1 cellular context compared by ENCODE assay signal in genomic region chr2:197212344-197213262, GRCh38.
TF ChIP-seq lines count a peak whose summit lies in the region.

No MANE protein-coding gene starts in this region.

TF ChIP-seq in GM12878, 131 proteins besides CTCF, POLR2A, EP300 and RAD21 (continued from another document and continues in another):
- peak; percentile 56; the same call in 1 of the 2 replicates for TF ChIP-seq POLR2AphosphoS5 (IDR thresholded peaks at IDR 0.05; ENCODE audit: low read length)
- TF ChIP-seq NFYA (IDR thresholded peaks at IDR 0.05; ENCODE audit: borderline replicate concordance, low read depth, low read length): no peak
- no peak for TF ChIP-seq BCLAF1 (IDR thresholded peaks at IDR 0.05)
- no peak for TF ChIP-seq CHD2 (IDR thresholded peaks at IDR 0.05; ENCODE audit: borderline replicate concordance, low read depth, low read length)
- 0 out of 2 replicates have a peak, but pooled peaks have one; percentile 13 for TF ChIP-seq NBN (IDR thresholded peaks at IDR 0.05)
- TF ChIP-seq CREB1 (IDR thresholded peaks at IDR 0.05; ENCODE audit: low read depth): no peak
- TF ChIP-seq TARDBP (IDR thresholded peaks at IDR 0.05; ENCODE audit: borderline replicate concordance): no peak
- no peak for TF ChIP-seq STAT3 (IDR thresholded peaks at IDR 0.05; ENCODE audit: low read depth, low read length)
- TF ChIP-seq BHLHE40 (IDR thresholded peaks at IDR 0.05; ENCODE audit: borderline replicate concordance in 1 of 2, low read depth in 2 of 2, low read length in 1 of 2): peak in 1 of 2 experiments; percentile 37; a peak in 1 of 4 replicates
- no peak for TF ChIP-seq RFX5 (IDR thresholded peaks at IDR 0.05; ENCODE audit: low read depth, low read length)
- TF ChIP-seq MLLT1 (IDR thresholded peaks at IDR 0.05): peak; percentile 85
- no peak for TF ChIP-seq ZSCAN29 (IDR thresholded peaks at IDR 0.05)
- TF ChIP-seq E2F8 (IDR thresholded peaks at IDR 0.05; ENCODE audit: low read depth, partially characterized antibody): no peak
- TF ChIP-seq ZBTB11 (CRISPR knock-in tag; IDR thresholded peaks at IDR 0.05): no peak
- TF ChIP-seq PBX3 (IDR thresholded peaks at IDR 0.05; ENCODE audit: insufficient replicate concordance, low read depth, low read length): no peak
- TF ChIP-seq MTA2 (IDR thresholded peaks at IDR 0.05; ENCODE audit: low read depth): no peak
- no peak for TF ChIP-seq CEBPB (IDR thresholded peaks at IDR 0.05; ENCODE audit: borderline replicate concordance in 1 of 2, low read depth in 2 of 2, low read length in 2 of 2)
- no peak for TF ChIP-seq CBX3 (IDR thresholded peaks at IDR 0.05; ENCODE audit: borderline replicate concordance, low read depth)
- no peak for TF ChIP-seq SIN3A (IDR thresholded peaks at IDR 0.05; ENCODE audit: low read depth, low read length)
- TF ChIP-seq ZBTB40 (IDR thresholded peaks at IDR 0.05; ENCODE audit: borderline replicate concordance): no peak
- no peak for TF ChIP-seq SKIL (IDR thresholded peaks at IDR 0.05; ENCODE audit: low read depth, poor library complexity, severe bottlenecking)
- TF ChIP-seq STAT1 (conservative IDR thresholded peaks at IDR 0.05): no peak
- 0 out of 2 replicates have a peak, but pooled peaks have one; percentile 30 for TF ChIP-seq PKNOX1 (IDR thresholded peaks at IDR 0.05)
- no peak for TF ChIP-seq RB1 (IDR thresholded peaks at IDR 0.05; ENCODE audit: borderline replicate concordance)
- TF ChIP-seq NR2F1 (conservative IDR thresholded peaks at IDR 0.05): no peak
- no peak for TF ChIP-seq CEBPZ (IDR thresholded peaks at IDR 0.05; ENCODE audit: low read depth, low read length)
